Comparison of ENCODE assay signal across 8 cellular contexts in genomic region chr17:56976941-56977570, GRCh38. TPM values are rescaled to one million over a fixed set of nuclear protein-coding genes. Genes with fewer than 3 reads are reported as not detected.
DNase-seq lines count a peak whose midpoint lies in the region; ATAC-seq, FAIRE-seq and TF ChIP-seq lines count a peak whose summit lies in the region.

No MANE protein-coding gene starts in this region.

- intact Hi-C loops in kidney (cut with DNase I) (no loop called here), tibial artery (cut with DNase I; ENCODE audit: low total_unique reads) (no loop called here)

- no peaks in the 10 kb centered on the region for H3K9me3 ChIP-seq in kidney (ENCODE audit: control insufficient read depth in 1 of 2, low read length in 2 of 2)
- no peaks in the 10 kb centered on the region for H3K9me3 ChIP-seq in tibial artery

- no peak for TF ChIP-seq POLR2A in GM18505 (IDR thresholded peaks at IDR 0.05; ENCODE audit: borderline replicate concordance, extremely low read depth, insufficient read depth, insufficient read length)

- H3K4me1 ChIP-seq in kidney (ENCODE audit: control insufficient read depth in 1 of 2, insufficient read depth in 1 of 2, low read depth in 1 of 2, low read length in 2 of 2): peaks cover 12% of the 10 kb centered on the region in 2 donors
- peaks cover 0 to 18% (median 6%) of the 10 kb centered on the region in 4 donors for H3K4me1 ChIP-seq in tibial artery

- TF ChIP-seq CTCF in astrocyte of the spinal cord (IDR thresholded peaks at IDR 0.05; ENCODE audit: low read depth, low read length) (no peak), kidney (IDR thresholded peaks at IDR 0.05; ENCODE audit: borderline replicate concordance, extremely low read depth, insufficient read depth) (no peak), tibial artery (IDR thresholded peaks at IDR 0.05) (no peak)

- in situ Hi-C loops in astrocyte of the spinal cord (cut with HindIII; ENCODE audit: low sequenced_read_pairs): no loop called here

- H3K27me3 Mint-ChIP-seq in activated CD8-positive, alpha-beta memory T cell treated with anti-CD3 and anti-CD28 coated beads, Interleukin-2, amount 10 ng/mL, durations not matched to agents 7 days and 5 days: peaks cover 30% of the 10 kb centered on the region

- no peaks in the 10 kb centered on the region for H3K9me3 Mint-ChIP-seq in activated CD8-positive, alpha-beta memory T cell treated with anti-CD3 and anti-CD28 coated beads, Interleukin-2, amount 10 ng/mL, durations not matched to agents 7 days and 5 days (ENCODE audit: low read depth)

- H3K27ac ChIP-seq in kidney (ENCODE audit: low read depth in 2 of 2, low read length in 2 of 2) (no peak overlapping the region), tibial artery (peak overlapping the region; percentile 53 to 72)

- no peaks in the 10 kb centered on the region for H3K36me3 Mint-ChIP-seq in activated CD8-positive, alpha-beta memory T cell treated with anti-CD3 and anti-CD28 coated beads, Interleukin-2, amount 10 ng/mL, durations not matched to agents 7 days and 5 days

- H3K27me3 ChIP-seq in tibial artery: no peaks in the 10 kb centered on the region

- peak overlapping the region; percentile 26 for H3K27ac Mint-ChIP-seq in activated CD8-positive, alpha-beta memory T cell treated with anti-CD3 and anti-CD28 coated beads, Interleukin-2, amount 10 ng/mL, durations not matched to agents 7 days and 5 days

- FAIRE-seq in kidney (lab: Jason Lieb, UNC): no peak

- peak overlapping the region; percentile 69 for H3K4me3 ChIP-seq in astrocyte of the spinal cord (ENCODE audit: low read depth, low read length)
- peak overlapping the region; percentile 84 to 86 for H3K4me3 ChIP-seq in kidney (ENCODE audit: low read length in 2 of 2)
- H3K4me3 ChIP-seq in tibial artery: peak overlapping the region; percentile 58 to 63

- ATAC-seq in activated CD8-positive, alpha-beta memory T cell treated with anti-CD3 and anti-CD28 coated beads, Interleukin-2, amount 10 ng/mL, durations not matched to agents 7 days and 5 days: no peak
- no peak for ATAC-seq in GM18505 (IDR thresholded peaks at IDR 0.05; ENCODE audit: unreplicated experiment)
- no peak for ATAC-seq in GM18511 (IDR thresholded peaks at IDR 0.05; ENCODE audit: unreplicated experiment)

- DNase-seq in activated CD8-positive, alpha-beta memory T cell treated with anti-CD3 and anti-CD28 coated beads, Interleukin-2, amount 10 ng/mL, durations not matched to agents 7 days and 5 days: no peak
- DNase-seq in activated CD8-positive, alpha-beta memory T cell treated with anti-CD3 and anti-CD28 coated beads, Interleukin-2, amount 50 U/mL, for 4 hours: no peak
- DNase-seq in astrocyte of the spinal cord (ENCODE audit: low read depth, low spot score) (no peak), kidney (no peak), tibial artery (no peak), medulla oblongata (ENCODE audit: extremely low spot score) (no peak)

- H3K36me3 ChIP-seq in kidney (ENCODE audit: control insufficient read depth in 1 of 2, insufficient read depth in 2 of 2, low read length in 2 of 2): peaks cover 0 to 5% of the 10 kb centered on the region in 2 donors
- H3K36me3 ChIP-seq in tibial artery: peaks cover 5 to 7% (median 7%) of the 10 kb centered on the region in 3 donors

- H3K4me1 Mint-ChIP-seq in activated CD8-positive, alpha-beta memory T cell treated with anti-CD3 and anti-CD28 coated beads, Interleukin-2, amount 10 ng/mL, durations not matched to agents 7 days and 5 days: peaks cover 19% of the 10 kb centered on the region

- H3K4me3 Mint-ChIP-seq in activated CD8-positive, alpha-beta memory T cell treated with anti-CD3 and anti-CD28 coated beads, Interleukin-2, amount 10 ng/mL, durations not matched to agents 7 days and 5 days: peak overlapping the region; percentile 50

- CTCF ChIA-PET in activated CD8-positive, alpha-beta memory T cell treated with anti-CD3 and anti-CD28 coated beads, Interleukin-2, amount 10 ng/mL, durations not matched to agents 7 days and 5 days (lab: Charles Lee): interaction anchor here (2.5 kb wide), 1 partner anchor 11 kb away, joined by 6 read pairs; no protein-coding TSS in a partner anchor

- peak overlapping the region in 1 of 2 donors; percentile 36 for H3K9ac ChIP-seq in kidney (ENCODE audit: low read length in 2 of 2)

RNA-seq across cellular contexts. Expression of gene SCPEP1, which starts 0.9 kb away (rescaled TPM):
- 10 to 100 TPM; 21.0 to 47.6 TPM for total RNA-seq in activated CD8-positive, alpha-beta memory T cell treated with anti-CD3 and anti-CD28 coated beads, Interleukin-2, amount 10 ng/mL, durations not matched to agents 7 days and 5 days
- 64.0 TPM for total RNA-seq in kidney
- 130 TPM for polyA plus RNA-seq in kidney (ENCODE audit: insufficient read depth, low read depth, low replicate concordance)

RNA-seq across cellular contexts. Expression of gene COIL, which starts 16.2 kb away (rescaled TPM):
- 10 to 100 TPM; 16.6 to 21.3 TPM for total RNA-seq in activated CD8-positive, alpha-beta memory T cell treated with anti-CD3 and anti-CD28 coated beads, Interleukin-2, amount 10 ng/mL, durations not matched to agents 7 days and 5 days
- total RNA-seq in kidney: 14.2 TPM
- 8.6 TPM for polyA plus RNA-seq in kidney (ENCODE audit: insufficient read depth, low read depth, low replicate concordance)

Comparison
In these comparisons a context has a peak if more than half of its experiments do, and no peak if none do; other contexts are left out.
1. H3K27ac ChIP-seq: peak in tibial artery (2 of 2); none in kidney (0 of 2).
2. Peak in every context shown above with its lines, with median percentiles within 50 percentile points of each other: H3K4me3 ChIP-seq.